8 cellular contexts compared by ENCODE assay signal in genomic region chr16:57734925-57735754, GRCh38.
DNase-seq lines count a peak whose midpoint lies in the region; ATAC-seq and TF ChIP-seq lines count a peak whose summit lies in the region.

No MANE protein-coding gene starts in this region.

- peak; percentile 90 for ATAC-seq in GM19372 (IDR thresholded peaks at IDR 0.05; ENCODE audit: low read depth, unreplicated experiment)
- ATAC-seq in HG03521 (IDR thresholded peaks at IDR 0.05; ENCODE audit: unreplicated experiment), result peak; percentile 84

- H3K27ac ChIP-seq in C4-2B, result peak overlapping the region; percentile 87

- no peak for TF ChIP-seq CTCF in C4-2B (conservative IDR thresholded peaks at IDR 0.05)

- DNase-seq in NCI-H69 (lab: John Stamatoyannopoulos, UW) (peak; percentile 99), dedifferentiated amniotic fluid mesenchymal stem cell (ENCODE audit: extremely low spot score) (peak; percentile 100), left kidney (ENCODE audit: low read depth, low spot score) (peak; percentile 100)
- peak; percentile 96 for DNase-seq in activated CD4-positive, alpha-beta T cell treated with anti-CD3 and anti-CD28 coated beads, Interleukin-2, amount 50 U/mL, for 1 hour
- peak; percentile 98 for DNase-seq in stimulated activated CD4-positive, alpha-beta T cell treated with anti-CD3 and anti-CD28 coated beads, Interleukin-1b, Interleukin-23, amount 100 ng/mL, for 48 hours

Comparison
In these comparisons a context has a peak if more than half of its experiments do, and no peak if none do; other contexts are left out.
1. Peak in every context shown above with its lines: DNase-seq, ATAC-seq and H3K27ac ChIP-seq.